ENCODE assay signal across 20 cellular contexts in genomic region chr17:71208111-71208704, GRCh38.
DNase-seq lines count a peak whose midpoint lies in the region; ATAC-seq, FAIRE-seq and TF ChIP-seq lines count a peak whose summit lies in the region.
"Had no signal": no experiment of that assay in that cellular context is flagged by ENCODE, and none has a peak within 500 bp of the region (broad histone marks: within the 10 kb centered on the region; RNA-seq: fewer than 3 reads in every experiment).

No MANE protein-coding gene starts in this region.

- H2AFZ ChIP-seq in keratinocyte (ENCODE audit: control insufficient read depth, low read length), result peak overlapping the region; percentile 47

- intact Hi-C loops in MCF 10A (cut with micrococcal nuclease), result loop anchor here (2.0 kb wide), 1 partner anchor 19 kb away; no protein-coding TSS in a partner anchor

- CTCF ChIA-PET in MCF 10A (lab: Yijun Ruan, JAX), result no interaction called here

- BruUV-seq in MCF 10A (replicated peaks; lab: Mats Ljungman, UMichigan), result no TSS peak

- H4K20me1 ChIP-seq in keratinocyte (ENCODE audit: control insufficient read depth, extremely low read depth, insufficient read depth, low read length), result no peaks in the 10 kb centered on the region

- no peak for FAIRE-seq in HTR-8/SVneo (lab: Jason Lieb, UNC)
- peak; percentile 88 for FAIRE-seq in keratinocyte (lab: Jason Lieb, UNC)
- FAIRE-seq: D721Med, pancreas had no signal

- DNase-seq in AG09319 (ENCODE audit: extremely low read depth, low read depth) (peak; percentile 28), HTR-8/SVneo (ENCODE audit: insufficient read length, low spot score) (peak; percentile 6), MCF 10A (ENCODE audit: unreplicated experiment) (peak; percentile 91), keratinocyte (ENCODE audit: low read depth, low spot score) (peak; percentile 94), osteocyte (ENCODE audit: extremely low spot score, unreplicated experiment) (no peak)
- DNase-seq in activated CD4-positive, alpha-beta T cell treated with anti-CD3 and anti-CD28 coated beads for 48 hours, result no peak
- no peak for DNase-seq in activated naive CD8-positive, alpha-beta T cell treated with anti-CD3 and anti-CD28 coated beads, Interleukin-2, amount 50 U/mL, for 24 hours
- DNase-seq: AML-193; anterior cingulate cortex; left colon; NCI-H1930; NCI-H748 treated with DMSO at 0.1 percent for 48 hours; pancreas; Peyer's patch; spleen; stimulated activated naive B cell treated with anti-CD40 and anti-IgM and Interleukin-4, amounts not matched to agents 10 μg/mL and 1 μg/mL and 100 μg/mL, for 72 hours; WERI-Rb-1 had no signal

- peak overlapping the region; percentile 91 for H3K27ac ChIP-seq in keratinocyte (ENCODE audit: control insufficient read depth, insufficient read depth, low read length)
- H3K27ac ChIP-seq: coronary artery, pancreas, Peyer's patch, spleen, WERI-Rb-1 had no signal

- H3K4me1 Mint-ChIP-seq in MCF 10A (ENCODE audit: insufficient read depth, unreplicated experiment), result peaks cover 13% of the 10 kb centered on the region
- H3K4me1 Mint-ChIP-seq in activated naive CD8-positive, alpha-beta T cell treated with anti-CD3 and anti-CD28 coated beads, Interleukin-2, amount 50 U/mL, for 24 hours, result no peaks in the 10 kb centered on the region
- H3K4me1 Mint-ChIP-seq in osteocyte (ENCODE audit: unreplicated experiment), result no peaks in the 10 kb centered on the region
- H3K4me1 Mint-ChIP-seq: stimulated activated naive B cell treated with anti-CD40 and anti-IgM and Interleukin-4, amounts not matched to agents 10 μg/mL and 1 μg/mL and 100 μg/mL, for 72 hours had no signal

- no peaks in the 10 kb centered on the region for H3K36me3 Mint-ChIP-seq in MCF 10A (ENCODE audit: insufficient read depth, unreplicated experiment)
- no peaks in the 10 kb centered on the region for H3K36me3 Mint-ChIP-seq in activated naive CD8-positive, alpha-beta T cell treated with anti-CD3 and anti-CD28 coated beads, Interleukin-2, amount 50 U/mL, for 24 hours (ENCODE audit: low read depth)
- no peaks in the 10 kb centered on the region for H3K36me3 Mint-ChIP-seq in osteocyte (ENCODE audit: unreplicated experiment)
- H3K36me3 Mint-ChIP-seq: stimulated activated naive B cell treated with anti-CD40 and anti-IgM and Interleukin-4, amounts not matched to agents 10 μg/mL and 1 μg/mL and 100 μg/mL, for 72 hours had no signal

- H3K27me3 ChIP-seq in keratinocyte (ENCODE audit: control insufficient read depth, extremely low read depth, insufficient read depth, low read length), result no peaks in the 10 kb centered on the region
- H3K27me3 ChIP-seq: pancreas, Peyer's patch, spleen had no signal

- H3K9me3 ChIP-seq in keratinocyte (ENCODE audit: control insufficient read depth, low read depth, low read length), result no peaks in the 10 kb centered on the region
- H3K9me3 ChIP-seq: pancreas, Peyer's patch had no signal

- no peak overlapping the region for H3K4me3 ChIP-seq in keratinocyte (ENCODE audit: control insufficient read depth in 2 of 3, extremely low read depth in 1 of 3, insufficient read depth in 2 of 3, low read depth in 1 of 3, low read length in 3 of 3)
- H3K4me3 ChIP-seq: coronary artery, pancreas, Peyer's patch, spleen had no signal

- H3K27me3 Mint-ChIP-seq in MCF 10A (ENCODE audit: insufficient read depth, unreplicated experiment), result no peaks in the 10 kb centered on the region
- H3K27me3 Mint-ChIP-seq in activated naive CD8-positive, alpha-beta T cell treated with anti-CD3 and anti-CD28 coated beads, Interleukin-2, amount 50 U/mL, for 24 hours, result no peaks in the 10 kb centered on the region
- no peaks in the 10 kb centered on the region for H3K27me3 Mint-ChIP-seq in osteocyte (ENCODE audit: unreplicated experiment)
- H3K27me3 Mint-ChIP-seq: stimulated activated naive B cell treated with anti-CD40 and anti-IgM and Interleukin-4, amounts not matched to agents 10 μg/mL and 1 μg/mL and 100 μg/mL, for 72 hours had no signal

- peak overlapping the region; percentile 95 for H3K27ac Mint-ChIP-seq in MCF 10A (ENCODE audit: low read depth, unreplicated experiment)
- no peak overlapping the region for H3K27ac Mint-ChIP-seq in activated naive CD8-positive, alpha-beta T cell treated with anti-CD3 and anti-CD28 coated beads, Interleukin-2, amount 50 U/mL, for 24 hours
- no peak overlapping the region for H3K27ac Mint-ChIP-seq in osteocyte (ENCODE audit: unreplicated experiment)
- H3K27ac Mint-ChIP-seq: stimulated activated naive B cell treated with anti-CD40 and anti-IgM and Interleukin-4, amounts not matched to agents 10 μg/mL and 1 μg/mL and 100 μg/mL, for 72 hours had no signal

- POLR2A ChIA-PET in MCF 10A (lab: Yijun Ruan, JAX), result interaction anchor here (0.8 kb wide), 1 partner anchor 9 kb away, joined by 3 read pairs; no protein-coding TSS in a partner anchor

- no peaks in the 10 kb centered on the region for H3K79me2 ChIP-seq in keratinocyte (ENCODE audit: control insufficient read depth, insufficient read depth, low read length)

- H3K9me3 Mint-ChIP-seq in MCF 10A (ENCODE audit: unreplicated experiment) (peaks cover 6% of the 10 kb centered on the region), osteocyte (ENCODE audit: unreplicated experiment) (peaks cover 5% of the 10 kb centered on the region)
- peaks cover 32% of the 10 kb centered on the region for H3K9me3 Mint-ChIP-seq in activated naive CD8-positive, alpha-beta T cell treated with anti-CD3 and anti-CD28 coated beads, Interleukin-2, amount 50 U/mL, for 24 hours

- dilution Hi-C loops in keratinocyte (cut with MboI; ENCODE audit: extremely low pct_ligation_motif_present, low sequenced_read_pairs), result no loop called here

- H3K4me3 Mint-ChIP-seq in MCF 10A (ENCODE audit: unreplicated experiment) (no peak overlapping the region), osteocyte (ENCODE audit: unreplicated experiment) (no peak overlapping the region)
- H3K4me3 Mint-ChIP-seq in activated naive CD8-positive, alpha-beta T cell treated with anti-CD3 and anti-CD28 coated beads, Interleukin-2, amount 50 U/mL, for 24 hours, result no peak overlapping the region
- H3K4me3 Mint-ChIP-seq: stimulated activated naive B cell treated with anti-CD40 and anti-IgM and Interleukin-4, amounts not matched to agents 10 μg/mL and 1 μg/mL and 100 μg/mL, for 72 hours had no signal

- peaks cover 18% of the 10 kb centered on the region for H3K4me1 ChIP-seq in keratinocyte (ENCODE audit: control insufficient read depth, extremely low read depth, insufficient read depth, low read length)
- H3K4me1 ChIP-seq: pancreas, Peyer's patch, spleen had no signal

- TF ChIP-seq CTCF in AG09319 (IDR thresholded peaks at IDR 0.05; ENCODE audit: low read depth, low read length) (no peak), MCF 10A (IDR thresholded peaks at IDR 0.05; ENCODE audit: unreplicated experiment) (no peak), keratinocyte (optimal IDR thresholded peaks at IDR 0.05 in 1 of 3, IDR thresholded peaks at IDR 0.05 in 1 of 3, conservative IDR thresholded peaks at IDR 0.05 in 1 of 3; ENCODE audit: extremely low read depth in 1 of 3, insufficient read depth in 2 of 3, low read length in 3 of 3) (no peak), osteocyte (IDR thresholded peaks at IDR 0.05) (no peak)

- peak overlapping the region; percentile 48 for H3K9ac ChIP-seq in keratinocyte (ENCODE audit: control insufficient read depth, extremely low read depth, insufficient read depth, low read length)

- H3K4me2 ChIP-seq in keratinocyte (ENCODE audit: control insufficient read depth, extremely low read depth, insufficient read depth, low read depth, low read length), result peak overlapping the region; percentile 58

- no peaks in the 10 kb centered on the region for H3K9me1 ChIP-seq in keratinocyte (ENCODE audit: control insufficient read depth, extremely low read depth, insufficient read depth, low read length)

- ATAC-seq in activated naive CD8-positive, alpha-beta T cell treated with anti-CD3 and anti-CD28 coated beads, Interleukin-2, amount 50 U/mL, for 24 hours, result no peak
- ATAC-seq in HG03095 (IDR thresholded peaks at IDR 0.05; ENCODE audit: unreplicated experiment), result no peak
- ATAC-seq: left colon; pancreas; stimulated activated naive B cell treated with anti-CD40 and anti-IgM and Interleukin-4, amounts not matched to agents 10 μg/mL and 1 μg/mL and 100 μg/mL, for 72 hours had no signal

- H3K36me3 ChIP-seq in keratinocyte (ENCODE audit: control insufficient read depth in 2 of 2, extremely low read depth in 1 of 2, insufficient read depth in 2 of 2, low read length in 2 of 2), result no peaks in the 10 kb centered on the region
- H3K36me3 ChIP-seq: pancreas, Peyer's patch, spleen, WERI-Rb-1 had no signal

Comparison
In these comparisons a context has a peak if more than half of its experiments do, and no peak if none do; other contexts are left out.
1. DNase-seq: peak in AG09319 (single experiment), HTR-8/SVneo (single experiment), MCF 10A (single experiment) and keratinocyte (single experiment); none in activated CD4-positive, alpha-beta T cell treated with anti-CD3 and anti-CD28 coated beads for 48 hours (single experiment), activated naive CD8-positive, alpha-beta T cell treated with anti-CD3 and anti-CD28 coated beads, Interleukin-2, amount 50 U/mL, for 24 hours (single experiment) and osteocyte (single experiment).